8 cellular contexts compared by ENCODE assay signal in genomic region chr13:24053505-24054251, GRCh38.
DNase-seq lines count a peak whose midpoint lies in the region; ATAC-seq and TF ChIP-seq lines count a peak whose summit lies in the region.

No MANE protein-coding gene starts in this region.

- H3K4me3 ChIP-seq in SJCRH30 (peak overlapping the region; percentile 46; the same call in 1 of the 2 replicates), left ventricle myocardium inferior (no peak overlapping the region)

- no peaks in the 10 kb centered on the region for H3K27me3 ChIP-seq in SJCRH30
- no peaks in the 10 kb centered on the region for H3K27me3 ChIP-seq in left ventricle myocardium inferior (ENCODE audit: low read depth)

- ATAC-seq in GM21576 (IDR thresholded peaks at IDR 0.05; ENCODE audit: unreplicated experiment) (peak; percentile 81), sciatic nerve (peak; percentile 76)

- intact Hi-C loops in left ventricle myocardium inferior (cut with micrococcal nuclease) (loop anchor here (10.0 kb wide), 1 partner anchor 161 kb away; no protein-coding TSS in a partner anchor), sciatic nerve (cut with DNase I) (no loop called here)

- DNase-seq in DMS79 treated with DMSO at 0.1 percent for 48 hours (lab: John Stamatoyannopoulos, UW) (peak; percentile 66), Kasumi-1 (lab: John Stamatoyannopoulos, UW) (peak; percentile 20 to 38), SJCRH30 (peak; percentile 74 to 87), left ventricle myocardium inferior (no peak), sciatic nerve (ENCODE audit: low spot score) (no peak), cerebellar nuclear complex (lab: John Stamatoyannopoulos, UW) (no peak)
- peak; percentile 59 for DNase-seq in activated naive CD8-positive, alpha-beta T cell treated with anti-CD3 and anti-CD28 coated beads for 36 hours

- no peak overlapping the region for H3K4me3 Mint-ChIP-seq in activated naive CD8-positive, alpha-beta T cell treated with anti-CD3 and anti-CD28 coated beads for 36 hours

- no peaks in the 10 kb centered on the region for H3K27me3 Mint-ChIP-seq in activated naive CD8-positive, alpha-beta T cell treated with anti-CD3 and anti-CD28 coated beads for 36 hours

- no peak overlapping the region for H3K27ac Mint-ChIP-seq in activated naive CD8-positive, alpha-beta T cell treated with anti-CD3 and anti-CD28 coated beads for 36 hours

- H3K36me3 ChIP-seq in SJCRH30 = no peaks in the 10 kb centered on the region
- no peaks in the 10 kb centered on the region for H3K36me3 ChIP-seq in left ventricle myocardium inferior

- no peak overlapping the region for H3K27ac ChIP-seq in SJCRH30
- peak overlapping the region; percentile 67 for H3K27ac ChIP-seq in left ventricle myocardium inferior (replicated peaks)

- TF ChIP-seq CTCF in left ventricle myocardium inferior (IDR thresholded peaks at IDR 0.05; ENCODE audit: borderline replicate concordance) = peak; percentile 81

- H3K9me3 Mint-ChIP-seq in activated naive CD8-positive, alpha-beta T cell treated with anti-CD3 and anti-CD28 coated beads for 36 hours = no peaks in the 10 kb centered on the region

- H3K36me3 Mint-ChIP-seq in activated naive CD8-positive, alpha-beta T cell treated with anti-CD3 and anti-CD28 coated beads for 36 hours = no peaks in the 10 kb centered on the region

- H3K4me1 Mint-ChIP-seq in activated naive CD8-positive, alpha-beta T cell treated with anti-CD3 and anti-CD28 coated beads for 36 hours = peaks cover 8% of the 10 kb centered on the region

- H3K9me3 ChIP-seq in SJCRH30 (replicated peaks) (no peaks in the 10 kb centered on the region), left ventricle myocardium inferior (replicated peaks) (no peaks in the 10 kb centered on the region)

- H3K4me1 ChIP-seq in SJCRH30 (peaks cover 25% of the 10 kb centered on the region), left ventricle myocardium inferior (peaks cover 53% of the 10 kb centered on the region)

Comparison
In these comparisons a context has a peak if more than half of its experiments do, and no peak if none do; other contexts are left out.
1. DNase-seq: peak in DMS79 treated with DMSO at 0.1 percent for 48 hours (single experiment), Kasumi-1 (2 of 2), SJCRH30 (2 of 2) and activated naive CD8-positive, alpha-beta T cell treated with anti-CD3 and anti-CD28 coated beads for 36 hours (single experiment); none in left ventricle myocardium inferior (single experiment), sciatic nerve (single experiment) and cerebellar nuclear complex (0 of 2).